ENCODE assay signal across 8 cellular contexts in genomic region chr3:166837535-166837934, GRCh38.
DNase-seq lines count a peak whose midpoint lies in the region; ATAC-seq and TF ChIP-seq lines count a peak whose summit lies in the region.

No MANE protein-coding gene starts in this region.

- peak; percentile 69 for ATAC-seq in HG03575 (IDR thresholded peaks at IDR 0.05; ENCODE audit: extremely low read depth, insufficient number of reproducible peaks, low FRiP score, unreplicated experiment)
- no peak for ATAC-seq in GM21723 (IDR thresholded peaks at IDR 0.05; ENCODE audit: unreplicated experiment)

- peak; percentile 31; the same call in 1 of the 2 replicates for TF ChIP-seq CTCF in GM12875 (IDR thresholded peaks at IDR 0.05; ENCODE audit: borderline replicate concordance, insufficient read depth, low read depth, low read length)
- TF ChIP-seq CTCF in liver (IDR thresholded peaks at IDR 0.05; ENCODE audit: low read depth, low read length, missing input control): peak; percentile 46

- H3K9me3 ChIP-seq in SJCRH30 (replicated peaks) (no peaks in the 10 kb centered on the region), liver (ENCODE audit: control insufficient read depth in 4 of 4, low read length in 3 of 4) (no peaks in the 10 kb centered on the region)

- WGBS in liver: 63% methylated on average over 4 of the region's 4 CpGs

- H3K4me3 ChIP-seq in GM12875 (ENCODE audit: low read depth, low read length) (no peak overlapping the region), SJCRH30 (no peak overlapping the region), liver (ENCODE audit: low read depth in 1 of 3, low read length in 3 of 3) (no peak overlapping the region)

- TF ChIP-seq RAD21 in liver (IDR thresholded peaks at IDR 0.05): peak; percentile 66 to 72

- H3K27ac ChIP-seq in SJCRH30 (no peak overlapping the region), liver (ENCODE audit: low read depth in 1 of 2, low read length in 2 of 2) (no peak overlapping the region)

- H3K9ac ChIP-seq in liver (ENCODE audit: low read depth in 1 of 2, low read length in 2 of 2): no peak overlapping the region

- no peaks in the 10 kb centered on the region for H3K27me3 ChIP-seq in SJCRH30
- H3K27me3 ChIP-seq in liver (ENCODE audit: control insufficient read depth in 4 of 4, insufficient read depth in 4 of 4, low read length in 3 of 4): no peaks in the 10 kb centered on the region

- DNase-seq in SJCRH30 (peak; percentile 8 to 57), pons (ENCODE audit: low spot score) (no peak)
- no peak for DNase-seq in activated T-cell treated with anti-CD3 and anti-CD28 coated beads, Interleukin-2, amount 50 U/mL, for 48 hours
- DNase-seq in stimulated activated CD4-positive, alpha-beta T cell treated with anti-CD3 and anti-CD28 coated beads, Interleukin-15, amount 100 ng/mL, for 24 hours: no peak

- 0 out of 2 replicates have a peak, but pooled peaks cover 4% of the 10 kb centered on the region for H3K4me1 ChIP-seq in SJCRH30
- no peaks in the 10 kb centered on the region for H3K4me1 ChIP-seq in liver (ENCODE audit: control insufficient read depth in 4 of 4, insufficient read depth in 4 of 4, low read length in 3 of 4)

- H3K36me3 ChIP-seq in SJCRH30 (no peaks in the 10 kb centered on the region), liver (ENCODE audit: control insufficient read depth in 4 of 4, insufficient read depth in 3 of 4, low read depth in 1 of 4, low read length in 3 of 4) (no peaks in the 10 kb centered on the region)

TF ChIP-seq in liver, 16 proteins besides CTCF, POLR2A, EP300 and RAD21:
- TF ChIP-seq HNF4G (IDR thresholded peaks at IDR 0.05) (no peak), HNF4A (conservative IDR thresholded peaks at IDR 0.05) (no peak), REST (IDR thresholded peaks at IDR 0.05) (no peak), FOXA1 (IDR thresholded peaks at IDR 0.05) (no peak), EGR1 (IDR thresholded peaks at IDR 0.05; ENCODE audit: low read depth in 2 of 2) (no peak), GABPA (IDR thresholded peaks at IDR 0.05 in 1 of 2, conservative IDR thresholded peaks at IDR 0.05 in 1 of 2) (no peak), ZBTB33 (IDR thresholded peaks at IDR 0.05) (no peak), SP1 (IDR thresholded peaks at IDR 0.05) (no peak), MAX (IDR thresholded peaks at IDR 0.05) (no peak), YY1 (IDR thresholded peaks at IDR 0.05) (no peak), ATF3 (IDR thresholded peaks at IDR 0.05) (no peak), NR2F2 (IDR thresholded peaks at IDR 0.05) (no peak), FOXA2 (IDR thresholded peaks at IDR 0.05) (no peak), JUND (IDR thresholded peaks at IDR 0.05) (no peak), TAF1 (conservative IDR thresholded peaks at IDR 0.05) (no peak)

Comparison
In these comparisons a context has a peak if more than half of its experiments do, and no peak if none do; other contexts are left out.
1. DNase-seq: peak in SJCRH30 (2 of 2); none in activated T-cell treated with anti-CD3 and anti-CD28 coated beads, Interleukin-2, amount 50 U/mL, for 48 hours (0 of 2), stimulated activated CD4-positive, alpha-beta T cell treated with anti-CD3 and anti-CD28 coated beads, Interleukin-15, amount 100 ng/mL, for 24 hours (single experiment) and pons (single experiment).